17 cellular contexts compared by ENCODE assay signal in the genomic region with DNA sequence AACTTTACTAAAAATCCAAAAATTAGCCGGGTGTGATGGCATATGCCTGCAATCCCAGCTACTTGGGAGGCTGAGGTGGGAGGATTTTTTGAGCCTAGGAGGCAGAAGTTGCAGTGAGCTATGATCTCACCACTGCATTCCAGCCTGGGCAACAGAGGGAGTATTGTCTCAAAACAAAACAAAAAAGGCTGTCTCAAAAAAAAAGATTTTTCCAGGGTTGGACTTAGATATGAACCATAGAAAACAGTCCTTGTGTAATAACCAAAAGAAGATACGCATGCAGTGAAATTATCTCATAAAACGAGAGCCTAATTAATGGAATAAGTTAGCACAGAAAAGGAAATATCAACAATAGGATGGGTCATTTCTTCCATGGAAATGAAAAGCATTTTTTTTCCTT.
DNase-seq lines count a peak whose midpoint lies in the region; ATAC-seq, FAIRE-seq and TF ChIP-seq lines count a peak whose summit lies in the region.
"Had no signal": no experiment of that assay in that cellular context is flagged by ENCODE, and none has a peak within 500 bp of the region (broad histone marks: within the 10 kb centered on the region; RNA-seq: fewer than 3 reads in every experiment).

No MANE protein-coding gene starts in this region.

- no peaks in the 10 kb centered on the region for H4K20me1 ChIP-seq in astrocyte (ENCODE audit: insufficient read depth, low read length)

- FAIRE-seq in astrocyte (lab: Jason Lieb, UNC) (peak; percentile 82), urothelium cell line (lab: Jason Lieb, UNC) (peak; percentile 32)

- ATAC-seq in Right ventricle myocardium inferior (peak; percentile 38), GM18520 (IDR thresholded peaks at IDR 0.05; ENCODE audit: unreplicated experiment) (no peak), HG02610 (IDR thresholded peaks at IDR 0.05; ENCODE audit: unreplicated experiment) (no peak)
- ATAC-seq: gastrocnemius medialis, Panc1 had no signal

- peaks cover 33% of the 10 kb centered on the region for H3K4me1 Mint-ChIP-seq in astrocyte (ENCODE audit: low read depth, unreplicated experiment)

- no peaks in the 10 kb centered on the region for H3K9me3 Mint-ChIP-seq in astrocyte (ENCODE audit: unreplicated experiment)
- H3K9me3 Mint-ChIP-seq: CD4-positive, alpha-beta T cell; T-helper 1 cell treated with Interleukin-12 subunit alpha and Interleukin-12 subunit beta and Interleukin-4 antibody, amounts not matched to agents 30 μg/mL and 1 μg/mL, for 36 hours had no signal

- H3K27ac ChIP-seq in left ventricle myocardium inferior (replicated peaks) = no peak overlapping the region
- H3K27ac ChIP-seq in astrocyte (ENCODE audit: low read depth, low read length) = peak overlapping the region; percentile 44
- H3K27ac ChIP-seq: gastrocnemius medialis had no signal

- H3K4me1 ChIP-seq in left ventricle myocardium inferior (peaks cover 7% of the 10 kb centered on the region), astrocyte (ENCODE audit: insufficient read depth, low read length) (peaks cover 28% of the 10 kb centered on the region)
- H3K4me1 ChIP-seq: gastrocnemius medialis had no signal

- H3K4me3 Mint-ChIP-seq in astrocyte (ENCODE audit: unreplicated experiment) = no peak overlapping the region
- H3K4me3 Mint-ChIP-seq: CD4-positive, alpha-beta T cell; T-helper 1 cell treated with Interleukin-12 subunit alpha and Interleukin-12 subunit beta and Interleukin-4 antibody, amounts not matched to agents 30 μg/mL and 1 μg/mL, for 36 hours had no signal

- TF ChIP-seq CTCF in left ventricle myocardium inferior (IDR thresholded peaks at IDR 0.05; ENCODE audit: borderline replicate concordance) (no peak), astrocyte (IDR thresholded peaks at IDR 0.05; ENCODE audit: insufficient read depth, low read depth, low read length) (no peak)

- H3K27me3 ChIP-seq in left ventricle myocardium inferior (ENCODE audit: low read depth) (no peaks in the 10 kb centered on the region), astrocyte (ENCODE audit: insufficient read depth, low read length) (no peaks in the 10 kb centered on the region)
- H3K27me3 ChIP-seq: gastrocnemius medialis had no signal

- peak overlapping the region; percentile 6 for H3K4me2 ChIP-seq in astrocyte (ENCODE audit: low read length)

- H3K9ac ChIP-seq in astrocyte (ENCODE audit: low read length) = no peak overlapping the region

- intact Hi-C loops in Right ventricle myocardium inferior (cut with DNase I) = no loop called here
- intact Hi-C loops in left ventricle myocardium inferior (cut with micrococcal nuclease) = no loop called here

- no peak overlapping the region for H3K4me3 ChIP-seq in left ventricle myocardium inferior
- no peak overlapping the region for H3K4me3 ChIP-seq in astrocyte (ENCODE audit: insufficient read depth, low read depth, low read length)
- H3K4me3 ChIP-seq: gastrocnemius medialis had no signal

- no peaks in the 10 kb centered on the region for H3K79me2 ChIP-seq in astrocyte (ENCODE audit: insufficient read depth, low read length)

- H3K9me3 ChIP-seq in left ventricle myocardium inferior (replicated peaks) = no peaks in the 10 kb centered on the region
- no peaks in the 10 kb centered on the region for H3K9me3 ChIP-seq in astrocyte (ENCODE audit: insufficient read depth, low read depth, low read length)
- H3K9me3 ChIP-seq: gastrocnemius medialis had no signal

- H2AFZ ChIP-seq in astrocyte (ENCODE audit: low read depth, low read length) = no peak overlapping the region

- H3K27me3 Mint-ChIP-seq in astrocyte (ENCODE audit: low read depth, unreplicated experiment) = no peaks in the 10 kb centered on the region

- H3K36me3 ChIP-seq in left ventricle myocardium inferior = no peaks in the 10 kb centered on the region
- no peaks in the 10 kb centered on the region for H3K36me3 ChIP-seq in astrocyte (ENCODE audit: insufficient read depth, low read length)
- H3K36me3 ChIP-seq: gastrocnemius medialis had no signal

- peaks cover 2% of the 10 kb centered on the region for H3K36me3 Mint-ChIP-seq in astrocyte (ENCODE audit: low read depth, unreplicated experiment)

- peak overlapping the region; percentile 76 for H3K27ac Mint-ChIP-seq in astrocyte (ENCODE audit: unreplicated experiment)
- H3K27ac Mint-ChIP-seq: CD4-positive, alpha-beta T cell; T-helper 1 cell treated with Interleukin-12 subunit alpha and Interleukin-12 subunit beta and Interleukin-4 antibody, amounts not matched to agents 30 μg/mL and 1 μg/mL, for 36 hours had no signal

- no peak for DNase-seq in Right ventricle myocardium inferior (ENCODE audit: missing footprints)
- DNase-seq in left ventricle myocardium inferior = no peak
- peak; percentile 44 for DNase-seq in astrocyte (ENCODE audit: low read depth)
- DNase-seq in glomerular visceral epithelial cell (ENCODE audit: extremely low spot score) = peak; percentile 42
- DNase-seq in urothelium cell line (ENCODE audit: low spot score) = no peak
- DNase-seq in SIG-M5 (lab: John Stamatoyannopoulos, UW) = no peak
- DNase-seq: activated gamma-delta T cell; CD4-positive, alpha-beta T cell; effector CD8-positive, alpha-beta T cell; gastrocnemius medialis; midbrain; NCI-H69; stimulated activated CD4-positive, alpha-beta T cell treated with anti-CD3 and anti-CD28 coated beads, Interleukin-12 subunit alpha, Interleukin-12 subunit beta, amount 100 ng/mL, for 4 hours had no signal

Comparison
In these comparisons a context has a peak if more than half of its experiments do, and no peak if none do; other contexts are left out.
1. DNase-seq: peak in astrocyte (single experiment) and glomerular visceral epithelial cell (single experiment); none in Right ventricle myocardium inferior (single experiment), left ventricle myocardium inferior (single experiment), urothelium cell line (single experiment) and SIG-M5 (single experiment).